22 cellular contexts compared by ENCODE assay signal in the genomic region with DNA sequence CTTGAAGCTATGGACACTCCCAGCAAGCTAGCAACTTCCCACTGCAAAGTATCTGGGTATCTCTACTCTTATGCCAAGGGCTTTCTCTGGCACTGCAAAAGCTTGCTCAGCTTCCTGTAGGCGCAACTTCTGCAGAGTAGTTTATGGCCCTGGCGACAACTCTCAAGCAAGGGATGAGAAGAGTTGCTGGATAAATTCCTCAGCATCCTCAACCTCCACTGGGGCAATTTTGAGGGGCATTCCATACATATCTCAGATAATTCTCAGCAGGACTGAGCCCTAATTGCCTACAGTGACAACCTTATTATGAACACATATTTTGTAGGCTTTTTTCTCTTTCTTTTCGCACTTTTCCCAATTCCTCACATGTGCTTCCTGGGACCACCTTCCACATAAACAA.
"Had no signal": no experiment of that assay in that cellular context is flagged by ENCODE, and none has a peak within 500 bp of the region (broad histone marks: within the 10 kb centered on the region; RNA-seq: fewer than 3 reads in every experiment).

No MANE protein-coding gene starts in this region.

- ATAC-seq: HepG2, Right ventricle myocardium inferior, SK-N-SH treated with all-trans-retinoic acid at 6 μM for 48 hours had no signal

- DNase-seq: IMR-90, Karpas-422, KG1, MG63, NCI-H1092, NCI-H1105 treated with DMSO at 0.1 percent for 48 hours, NCI-H1417 treated with DMSO at 0.1 percent for 48 hours, NCI-H187, NCI-H2029, NCI-H2081 treated with DMSO at 0.1 percent for 48 hours, NCI-H2171, NCI-H226, NCI-H446, NCI-H510A, NCI-H524 treated with DMSO at 0.1 percent for 48 hours, NCI-H69, NCI-H774, SHP77 treated with DMSO at 0.1 percent for 48 hours, SJCRH30 had no signal

- H3K9me3 ChIP-seq: MG63, SJCRH30 had no signal

- H3K27ac ChIP-seq: SJCRH30 had no signal

- H3K4me3 ChIP-seq: MG63, SJCRH30 had no signal

- H3K27me3 ChIP-seq: MG63, SJCRH30 had no signal

- H3K4me1 ChIP-seq: SJCRH30 had no signal

- H3K36me3 ChIP-seq: MG63, SJCRH30 had no signal
